9 cellular contexts compared by ENCODE assay signal in the genomic region with DNA sequence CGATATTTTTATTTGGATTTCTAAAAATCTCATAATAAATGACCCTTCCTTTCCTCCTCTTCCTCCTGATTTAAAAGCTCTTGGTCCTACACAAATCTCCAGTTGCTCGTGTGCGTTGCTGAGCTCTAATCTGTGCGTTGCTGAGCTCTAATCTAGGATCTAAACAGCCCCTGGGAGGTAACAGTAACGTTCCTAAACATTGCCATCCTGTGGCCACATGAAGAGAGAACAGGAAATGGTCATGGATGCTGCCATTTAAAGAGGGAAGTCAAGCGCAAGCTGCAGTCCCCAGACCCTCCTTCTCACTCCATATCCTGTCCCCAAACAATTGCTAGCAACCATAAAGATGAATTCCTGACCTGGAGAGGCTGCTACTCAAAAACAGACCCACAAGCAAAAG.
DNase-seq lines count a peak whose midpoint lies in the region; ATAC-seq and TF ChIP-seq lines count a peak whose summit lies in the region.
"Had no signal": no experiment of that assay in that cellular context is flagged by ENCODE, and none has a peak within 500 bp of the region (broad histone marks: within the 10 kb centered on the region; RNA-seq: fewer than 3 reads in every experiment).

No MANE protein-coding gene starts in this region.

- no peaks in the 10 kb centered on the region for H3K36me3 Mint-ChIP-seq in CD8-positive, alpha-beta T cell

- no peaks in the 10 kb centered on the region for H3K4me1 Mint-ChIP-seq in CD8-positive, alpha-beta T cell (ENCODE audit: low read depth)

- H3K9me3 ChIP-seq in AG04450 (ENCODE audit: control insufficient read depth, insufficient read depth, low read length) = no peaks in the 10 kb centered on the region
- H3K9me3 ChIP-seq in HCT116 (ENCODE audit: control insufficient read depth in 1 of 2, insufficient read depth in 1 of 2, low read depth in 1 of 2, low read length in 2 of 2) = no peaks in the 10 kb centered on the region
- H3K9me3 ChIP-seq in CD8-positive, alpha-beta T cell (ENCODE audit: low read length) = no peaks in the 10 kb centered on the region

- no peak for TF ChIP-seq POLR2A in HCT116 (IDR thresholded peaks at IDR 0.05; ENCODE audit: borderline replicate concordance, extremely low read depth, insufficient read depth, insufficient read length)

- H3K4me3 Mint-ChIP-seq in CD8-positive, alpha-beta T cell = no peak overlapping the region

- H3K27me3 ChIP-seq in AG04450 (ENCODE audit: control insufficient read depth, insufficient read depth, low read length) (no peaks in the 10 kb centered on the region), HCT116 (ENCODE audit: insufficient read depth, low read length) (no peaks in the 10 kb centered on the region)
- H3K27me3 ChIP-seq in CD8-positive, alpha-beta T cell (ENCODE audit: insufficient read depth, low read length) = no peaks in the 10 kb centered on the region

- RAD21 ChIA-PET in HCT116 (lab: Charles Lee; ENCODE audit: low non-redundant PET in 1 of 2, low total read pairs in 2 of 2, uncharacterized antibody in 2 of 2, unreplicated experiment in 2 of 2) = interaction anchor here (1.0 to 2.9 kb wide), 2 partner anchors 334 to 335 kb away, joined by 6 to 9 read pairs; no protein-coding TSS in a partner anchor

- no peaks in the 10 kb centered on the region for H3K9me3 Mint-ChIP-seq in CD8-positive, alpha-beta T cell

- peak; percentile 55 for ATAC-seq in HCT116
- ATAC-seq in HG02973 (IDR thresholded peaks at IDR 0.05; ENCODE audit: unreplicated experiment) = no peak
- no peak for ATAC-seq in CD8-positive, alpha-beta T cell

- no peak for DNase-seq in AG04450 (ENCODE audit: low read depth, low spot score)
- DNase-seq in HCT116 (ENCODE audit: low read depth, low spot score) = peak; percentile 41
- DNase-seq in SHP77 treated with DMSO at 0.1 percent for 48 hours (lab: John Stamatoyannopoulos, UW) = peak; percentile 28
- peak; percentile 40 for DNase-seq in fibroblast of villous mesenchyme (ENCODE audit: low read depth)
- DNase-seq in activated CD8-positive, alpha-beta memory T cell treated with anti-CD3 and anti-CD28 coated beads, Interleukin-2, amount 50 U/mL, for 48 hours = no peak
- DNase-seq in effector CD4-positive, alpha-beta T cell = no peak
- DNase-seq in CD8-positive, alpha-beta T cell = no peak
- DNase-seq: caudate nucleus had no signal

- H2AFZ ChIP-seq in HCT116 (ENCODE audit: low read depth, low read length, poor library complexity, severe bottlenecking) = peak overlapping the region; percentile 82

- POLR2A ChIA-PET in AG04450 (lab: Yijun Ruan, JAX) = no interaction called here
- POLR2A ChIA-PET in HCT116 (lab: Charles Lee) = interaction anchor here (1.8 to 5.4 kb wide), 3 partner anchors 105 to 382 kb away, joined by 4 to 43 read pairs (median 12); no protein-coding TSS in a partner anchor
- POLR2A ChIA-PET in CD8-positive, alpha-beta T cell (lab: Charles Lee) = no interaction called here

- peak; percentile 20; the same call in 1 of the 2 replicates for TF ChIP-seq CTCF in AG04450 (IDR thresholded peaks at IDR 0.05; ENCODE audit: low read depth, low read length)
- TF ChIP-seq CTCF in HCT116 (IDR thresholded peaks at IDR 0.05 in 2 of 3, conservative IDR thresholded peaks at IDR 0.05 in 1 of 3; ENCODE audit: borderline replicate concordance in 1 of 3, insufficient read depth in 1 of 3, low read depth in 2 of 3, low read length in 2 of 3) = peak; percentile 21 to 60 (median 48); a peak in 4 of 6 replicates
- peak; percentile 40 for TF ChIP-seq CTCF in fibroblast of villous mesenchyme (IDR thresholded peaks at IDR 0.05; ENCODE audit: insufficient read depth, low read depth, low read length)
- TF ChIP-seq CTCF in CD8-positive, alpha-beta T cell (IDR thresholded peaks at IDR 0.05) = no peak

- H4K20me1 ChIP-seq in HCT116 (ENCODE audit: insufficient read depth) = no peaks in the 10 kb centered on the region

- intact Hi-C loops in HCT116 (cut with micrococcal nuclease) = loop anchor here (1.0 to 5.0 kb wide), 2 partner anchors 241 to 335 kb away; a partner anchor contains a TSS
- intact Hi-C loops in CD8-positive, alpha-beta T cell (cut with DNase I, micrococcal nuclease) = no loop called here

- H3K9me2 ChIP-seq in HCT116 (ENCODE audit: insufficient read depth) = no peaks in the 10 kb centered on the region

- H3K79me2 ChIP-seq in HCT116 (ENCODE audit: insufficient read depth, low read length) = no peaks in the 10 kb centered on the region

- H3K36me3 ChIP-seq in HCT116 (ENCODE audit: control insufficient read depth in 1 of 2, insufficient read depth in 2 of 2, low read length in 2 of 2) = no peaks in the 10 kb centered on the region
- H3K36me3 ChIP-seq in CD8-positive, alpha-beta T cell (ENCODE audit: insufficient read depth, low read length) = no peaks in the 10 kb centered on the region

- TF ChIP-seq RAD21 in HCT116 (IDR thresholded peaks at IDR 0.05; ENCODE audit: low read depth) = peak; percentile 63

- H3K9ac ChIP-seq in HCT116 (ENCODE audit: low read length) = peak overlapping the region; percentile 30; the same call in 1 of the 2 replicates

- BruUV-seq in HCT116 (replicated peaks; lab: Mats Ljungman, UMichigan) = no TSS peak

- H3K27ac ChIP-seq in AG04450 (ENCODE audit: low read depth, low read length) (no peak overlapping the region), HCT116 (ENCODE audit: low read depth, low read length) (no peak overlapping the region)
- no peak overlapping the region for H3K27ac ChIP-seq in CD8-positive, alpha-beta T cell (ENCODE audit: low read depth, low read length)

- CTCF ChIA-PET in AG04450 (lab: Charles Lee) (interaction anchor here (1.1 kb wide), 1 partner anchor 335 kb away, joined by 5 read pairs; no protein-coding TSS in a partner anchor), HCT116 (lab: Charles Lee) (interaction anchor here (0.8 to 4.2 kb wide), 12 partner anchors 12 to 346 kb away, joined by 3 to 39 read pairs (median 3); no protein-coding TSS in a partner anchor)
- CTCF ChIA-PET in CD8-positive, alpha-beta T cell (lab: Charles Lee) = no interaction called here

- H3K4me3 ChIP-seq in AG04450 (ENCODE audit: low read depth, low read length) = no peak overlapping the region
- H3K4me3 ChIP-seq in HCT116 (replicated peaks in 1 of 2; ENCODE audit: low read depth in 1 of 2, low read length in 2 of 2) = no peak overlapping the region
- no peak overlapping the region for H3K4me3 ChIP-seq in fibroblast of villous mesenchyme (ENCODE audit: low read depth, low read length)
- H3K4me3 ChIP-seq in CD8-positive, alpha-beta T cell (ENCODE audit: low read depth, low read length) = no peak overlapping the region

- peaks cover 37 to 52% of the 10 kb centered on the region in 2 experiments for H3K4me1 ChIP-seq in HCT116 (ENCODE audit: control insufficient read depth in 1 of 2, insufficient read depth in 2 of 2, low read length in 2 of 2)
- H3K4me1 ChIP-seq in CD8-positive, alpha-beta T cell (ENCODE audit: insufficient read depth, low read length) = no peaks in the 10 kb centered on the region

- H3K27me3 Mint-ChIP-seq in CD8-positive, alpha-beta T cell (ENCODE audit: low read depth) = peaks cover 3% of the 10 kb centered on the region

- no peak overlapping the region for H3K27ac Mint-ChIP-seq in CD8-positive, alpha-beta T cell

- H3K4me2 ChIP-seq in HCT116 (ENCODE audit: low read length) = peak overlapping the region; percentile 55

TF ChIP-seq in HCT116, 20 proteins besides CTCF, POLR2A, EP300 and RAD21:
- TF ChIP-seq CBX3 (IDR thresholded peaks at IDR 0.05; ENCODE audit: low read depth) (no peak), YY1 (IDR thresholded peaks at IDR 0.05; ENCODE audit: extremely low read depth, insufficient replicate concordance, low read depth, low read length) (peak; percentile 65)

Comparison
In these comparisons a context has a peak if more than half of its experiments do, and no peak if none do; other contexts are left out.
1. DNase-seq: peak in HCT116 (single experiment), SHP77 treated with DMSO at 0.1 percent for 48 hours (single experiment) and fibroblast of villous mesenchyme (single experiment); none in AG04450 (single experiment), activated CD8-positive, alpha-beta memory T cell treated with anti-CD3 and anti-CD28 coated beads, Interleukin-2, amount 50 U/mL, for 48 hours (single experiment), effector CD4-positive, alpha-beta T cell (single experiment) and CD8-positive, alpha-beta T cell (0 of 7).